Comparison of ENCODE assay signal across 1 cellular context in genomic region chr10:71080381-71081228, GRCh38.
TF ChIP-seq lines count a peak whose summit lies in the region.

No MANE protein-coding gene starts in this region.

TF ChIP-seq in HEK293, 187 proteins besides CTCF, POLR2A, EP300 and RAD21 (continued from another document):
- TF ChIP-seq PRDM2 (tag by site-specific recombination; IDR thresholded peaks at IDR 0.05; ENCODE audit: borderline replicate concordance) (no peak), ZFP37 (tag by site-specific recombination; IDR thresholded peaks at IDR 0.05) (no peak), KLF1 (tag by site-specific recombination; IDR thresholded peaks at IDR 0.05) (peak; percentile 67; the same call in 1 of the 2 replicates), ZNF184 (tag by site-specific recombination; IDR thresholded peaks at IDR 0.05) (no peak), ZNF473 (tag by site-specific recombination; IDR thresholded peaks at IDR 0.05) (no peak), PRDM10 (tag by site-specific recombination; IDR thresholded peaks at IDR 0.05) (peak; percentile 31; the same call in 1 of the 2 replicates), GFI1B (tag by site-specific recombination; IDR thresholded peaks at IDR 0.05) (no peak), ZNF362 (tag by site-specific recombination; IDR thresholded peaks at IDR 0.05) (no peak), ZSCAN4 (tag by site-specific recombination; IDR thresholded peaks at IDR 0.05) (no peak)
